15 cellular contexts compared by ENCODE assay signal in genomic region chr5:131647078-131647769, GRCh38.
DNase-seq lines count a peak whose midpoint lies in the region; ATAC-seq, FAIRE-seq and TF ChIP-seq lines count a peak whose summit lies in the region.
"Had no signal": no experiment of that assay in that cellular context is flagged by ENCODE, and none has a peak within 500 bp of the region (broad histone marks: within the 10 kb centered on the region; RNA-seq: fewer than 3 reads in every experiment).

No MANE protein-coding gene starts in this region.

- H3K36me3 ChIP-seq in DOHH2 (ENCODE audit: control insufficient read depth, low read length), result peaks cover 52% of the 10 kb centered on the region

- H3K27me3 ChIP-seq in DOHH2 (ENCODE audit: control insufficient read depth, low read length), result no peaks in the 10 kb centered on the region

- ATAC-seq in HG02763 (IDR thresholded peaks at IDR 0.05; ENCODE audit: unreplicated experiment) (peak; percentile 61), HG03565 (IDR thresholded peaks at IDR 0.05; ENCODE audit: unreplicated experiment) (peak; percentile 70)

- H3F3A ChIP-seq in DOHH2 (ENCODE audit: control insufficient read depth, insufficient read depth), result peaks cover 27% of the 10 kb centered on the region

- peak; percentile 97 for FAIRE-seq in GM19239 (lab: Jason Lieb, UNC)
- FAIRE-seq: keratinocyte had no signal

- H3K4me1 ChIP-seq in DOHH2 (ENCODE audit: control insufficient read depth, low read length), result peaks cover 52% of the 10 kb centered on the region

- peaks cover 8% of the 10 kb centered on the region; the same call in 1 of the 2 replicates for H3K9me3 ChIP-seq in DOHH2 (ENCODE audit: control insufficient read depth, insufficient read depth, low read length)

- H3K9me2 ChIP-seq in DOHH2 (replicated peaks; ENCODE audit: control insufficient read depth, low read length), result no peaks in the 10 kb centered on the region

- peak overlapping the region; percentile 62 for H3K4me2 ChIP-seq in DOHH2 (ENCODE audit: low read length)

- peak; percentile 39 for TF ChIP-seq CTCF in DOHH2 (IDR thresholded peaks at IDR 0.05; ENCODE audit: low read depth, low read length, poor library complexity, severe bottlenecking)

- no peaks in the 10 kb centered on the region for H3K79me2 ChIP-seq in DOHH2 (ENCODE audit: control insufficient read depth, low read length)

- no peaks in the 10 kb centered on the region for H4K20me1 ChIP-seq in DOHH2 (ENCODE audit: control insufficient read depth, insufficient read depth, low read depth, low read length)

- peak overlapping the region; percentile 60 for H3K4me3 ChIP-seq in DOHH2 (ENCODE audit: low read length)
- H3K4me3 ChIP-seq: SK-N-MC had no signal

- DNase-seq in GM19239 (ENCODE audit: insufficient read length, low spot score) (peak; percentile 1), D341Med (ENCODE audit: low spot score) (no peak), COR-L47 (lab: John Stamatoyannopoulos, UW) (no peak), AG20443 (ENCODE audit: low spot score) (no peak)
- DNase-seq in activated CD4-positive, alpha-beta T cell treated with anti-CD3 and anti-CD28 coated beads for 48 hours, result no peak
- DNase-seq: activated CD8-positive, alpha-beta memory T cell treated with anti-CD3 and anti-CD28 coated beads for 24 hours; aorta; erythroblast; NCI-H2171 treated with DMSO at 0.1 percent for 48 hours; stimulated activated CD4-positive, alpha-beta T cell treated with anti-CD3 and anti-CD28 coated beads, Interleukin-2, amount 100 ng/mL, for 48 hours had no signal

- peak overlapping the region; percentile 91 for H3K27ac ChIP-seq in DOHH2 (ENCODE audit: low read depth, low read length)
- H3K27ac ChIP-seq: SK-N-MC had no signal
